ENCODE assay signal across 23 cellular contexts in genomic region chr2:26927221-26927620, GRCh38. TPM values are rescaled to one million over a fixed set of nuclear protein-coding genes. Genes with fewer than 3 reads are reported as not detected.
DNase-seq lines count a peak whose midpoint lies in the region; FAIRE-seq and TF ChIP-seq lines count a peak whose summit lies in the region.
"Had no signal": no experiment of that assay in that cellular context is flagged by ENCODE, and none has a peak within 500 bp of the region (broad histone marks: within the 10 kb centered on the region; RNA-seq: fewer than 3 reads in every experiment).

No MANE protein-coding gene starts in this region.

- no peak overlapping the region for H3K56ac ChIP-seq in H9 (ENCODE audit: insufficient read length, low read depth, low read length)

- H3K36me3 ChIP-seq in neuronal stem cell (replicated peaks in 1 of 2; ENCODE audit: control insufficient read depth in 2 of 2, insufficient read depth in 2 of 2, low read length in 2 of 2), result peaks cover 30 to 79% of the 10 kb centered on the region in 2 donors
- H3K36me3 ChIP-seq: BLaER1 treated with 17β-estradiol and CSF1 and Interleukin-3, amounts not matched to agents 10 nM and 100 nM had no signal

- peaks cover 16% of the 10 kb centered on the region for H3K27me3 Mint-ChIP-seq in H9 (ENCODE audit: low read depth)

- H3K36me3 Mint-ChIP-seq in H9 (ENCODE audit: insufficient read depth in 1 of 3, low read depth in 3 of 3), result no peaks in the 10 kb centered on the region; a peak in 2 of 7 replicates
- H3K36me3 Mint-ChIP-seq: CD8-positive, alpha-beta T cell had no signal

- no peak overlapping the region for H2BK12ac ChIP-seq in H9 (ENCODE audit: insufficient read length, low read depth, low read length)
- no peak overlapping the region for H2BK12ac ChIP-seq in neuronal stem cell (ENCODE audit: low read length)

- no CpG with 5 or more reads among the region's 9 CpGs for WGBS in H9 (ENCODE audit: extremely low coverage, insufficient read length, low lambda C conversion rate)
- no CpG with 5 or more reads among the region's 9 CpGs for WGBS in neuronal stem cell (ENCODE audit: extremely low coverage in 2 of 2, insufficient read length in 2 of 2, insufficient replicate concordance in 1 of 2), 2 donors

- H3K27ac ChIP-seq in H9 (ENCODE audit: insufficient read length, low read depth, low read length), result no peak overlapping the region
- H3K27ac ChIP-seq in neuronal stem cell (replicated peaks; ENCODE audit: low read length), result no peak overlapping the region
- H3K27ac ChIP-seq: 22Rv1; A549; BLaER1 treated with 17β-estradiol and CSF1 and Interleukin-3, amounts not matched to agents 10 nM and 100 nM; C4-2B had no signal

- H3K79me2 ChIP-seq in H9 (ENCODE audit: insufficient read depth, low read length), result no peaks in the 10 kb centered on the region

- H3K9me3 ChIP-seq in H9 (ENCODE audit: control insufficient read depth, low read depth, low read length) (no peaks in the 10 kb centered on the region), neuronal stem cell (replicated peaks in 1 of 2; ENCODE audit: control insufficient read depth in 2 of 2, insufficient read depth in 1 of 2, low read depth in 1 of 2, low read length in 2 of 2) (peaks cover 0 to 2% of the 10 kb centered on the region in 2 donors)
- H3K9me3 ChIP-seq: A549; BLaER1 treated with 17β-estradiol and CSF1 and Interleukin-3, amounts not matched to agents 10 nM and 100 nM; Caco-2 had no signal

- DNase-seq in activated CD8-positive, alpha-beta memory T cell treated with anti-CD3 and anti-CD28 coated beads for 24 hours, result peak; percentile 26
- no peak for DNase-seq in activated CD8-positive, alpha-beta memory T cell treated with anti-CD3 and anti-CD28 coated beads, Interleukin-2, amount 50 U/mL, for 4 hours
- peak; percentile 8 for DNase-seq in H9
- no peak for DNase-seq in neuronal stem cell (ENCODE audit: low spot score)
- no peak for DNase-seq in urothelium cell line (ENCODE audit: low spot score)
- no peak for DNase-seq in occipital lobe (lab: John Stamatoyannopoulos, UW)
- DNase-seq in foreskin fibroblast, result no peak
- DNase-seq: AML-193; Caco-2; Calu3; CD4-positive, alpha-beta T cell; CD8-positive, alpha-beta T cell; DMS79 treated with DMSO at 0.1 percent for 48 hours; GF-D8 had no signal

- H3K79me1 ChIP-seq in H9 (ENCODE audit: insufficient read depth, low read depth, low read length, poor library complexity, severe bottlenecking), result no peaks in the 10 kb centered on the region
- H3K79me1 ChIP-seq in neuronal stem cell (ENCODE audit: low read depth, low read length), result peaks cover 11% of the 10 kb centered on the region

- H3K9me3 Mint-ChIP-seq in H9, result no peaks in the 10 kb centered on the region
- H3K9me3 Mint-ChIP-seq: CD4-positive, alpha-beta T cell; CD8-positive, alpha-beta T cell had no signal

- H2AFZ ChIP-seq in H9 (ENCODE audit: low read length) (no peak overlapping the region), neuronal stem cell (ENCODE audit: low read length) (no peak overlapping the region)

- H3K4me1 ChIP-seq in H9 (ENCODE audit: insufficient read depth, low read length) (peaks cover 4% of the 10 kb centered on the region; the same call in 1 of the 2 replicates), neuronal stem cell (ENCODE audit: control insufficient read depth in 2 of 2, insufficient read depth in 1 of 2, low read depth in 1 of 2, low read length in 2 of 2) (peaks cover 15 to 28% of the 10 kb centered on the region in 2 donors)

- H4K91ac ChIP-seq in H9 (ENCODE audit: insufficient read length, low read depth, low read length) (no peak overlapping the region), neuronal stem cell (ENCODE audit: low read depth, low read length, poor library complexity) (no peak overlapping the region)

- H2AK5ac ChIP-seq in H9 (ENCODE audit: insufficient read length, low read length) (no peak overlapping the region), neuronal stem cell (ENCODE audit: low read depth, low read length) (no peak overlapping the region)

- H3K23ac ChIP-seq in H9 (ENCODE audit: insufficient read length, low read depth, low read length), result no peak overlapping the region
- H3K23ac ChIP-seq in neuronal stem cell (ENCODE audit: low read depth, low read length, poor library complexity), result peak overlapping the region; percentile 22

- H3K18ac ChIP-seq in H9 (ENCODE audit: insufficient read length, low read depth, low read length) (no peak overlapping the region), neuronal stem cell (ENCODE audit: low read length) (peak overlapping the region; percentile 48)

- H3K4me3 ChIP-seq in neuronal stem cell (ENCODE audit: low read length in 2 of 2) (no peak overlapping the region), foreskin fibroblast (ENCODE audit: low read depth in 1 of 2, low read length in 2 of 2) (no peak overlapping the region)
- H3K4me3 ChIP-seq: A549; BLaER1 treated with 17β-estradiol and CSF1 and Interleukin-3, amounts not matched to agents 10 nM and 100 nM had no signal

- no peak overlapping the region for H2BK20ac ChIP-seq in H9 (ENCODE audit: low read depth, low read length, poor library complexity, severe bottlenecking)

- H2BK15ac ChIP-seq in H9 (ENCODE audit: low read depth, low read length), result no peak overlapping the region
- no peak overlapping the region for H2BK15ac ChIP-seq in neuronal stem cell (ENCODE audit: low read length)

- H3K4ac ChIP-seq in H9 (ENCODE audit: low read depth, low read length), result no peak overlapping the region
- H3K4ac ChIP-seq in neuronal stem cell (ENCODE audit: low read length), result no peak overlapping the region

- H3K4me2 ChIP-seq in H9 (ENCODE audit: insufficient read depth, insufficient read length, low read length) (no peak overlapping the region), neuronal stem cell (ENCODE audit: insufficient read depth, low read length, poor library complexity, severe bottlenecking) (no peak overlapping the region)
- H3K4me2 ChIP-seq: A549; BLaER1 treated with 17β-estradiol and CSF1 and Interleukin-3, amounts not matched to agents 10 nM and 100 nM had no signal

- no peaks in the 10 kb centered on the region for H3K27me3 ChIP-seq in H9 (ENCODE audit: insufficient read depth, low read length)
- no peaks in the 10 kb centered on the region for H3K27me3 ChIP-seq in neuronal stem cell (ENCODE audit: control insufficient read depth in 3 of 3, insufficient read depth in 3 of 3, low read depth in 1 of 3, low read length in 3 of 3)
- H3K27me3 ChIP-seq: BLaER1 treated with 17β-estradiol and CSF1 and Interleukin-3, amounts not matched to agents 10 nM and 100 nM had no signal

- peaks cover 21 to 27% of the 10 kb centered on the region in 2 experiments for H3K4me1 Mint-ChIP-seq in H9
- H3K4me1 Mint-ChIP-seq: B cell had no signal

- no peak overlapping the region; a peak in 1 of 5 replicates for H3K4me3 Mint-ChIP-seq in H9
- H3K4me3 Mint-ChIP-seq: B cell; CD4-positive, alpha-beta T cell; CD8-positive, alpha-beta T cell had no signal

- H3K9ac ChIP-seq in H9 (ENCODE audit: extremely low read depth, insufficient read length, low read length), result no peak overlapping the region
- no peak overlapping the region for H3K9ac ChIP-seq in neuronal stem cell (ENCODE audit: low read depth, low read length, poor library complexity)
- H3K9ac ChIP-seq: BLaER1 treated with 17β-estradiol and CSF1 and Interleukin-3, amounts not matched to agents 10 nM and 100 nM had no signal

- H4K20me1 ChIP-seq in H9 (ENCODE audit: control insufficient read depth, insufficient read depth, insufficient read length), result no peaks in the 10 kb centered on the region
- H4K20me1 ChIP-seq: BLaER1 treated with 17β-estradiol and CSF1 and Interleukin-3, amounts not matched to agents 10 nM and 100 nM had no signal

- FAIRE-seq in urothelium cell line (lab: Jason Lieb, UNC), result peak; percentile 27
- FAIRE-seq: A549, D721Med, G401.6, GM12891, GM19239 had no signal

- H2BK5ac ChIP-seq in H9 (ENCODE audit: insufficient read length, low read length), result no peak overlapping the region
- H2BK5ac ChIP-seq in neuronal stem cell (ENCODE audit: low read length), result no peak overlapping the region

- H3T11ph ChIP-seq in H9 (ENCODE audit: low read length), result no peak overlapping the region

- no peak overlapping the region for H4K5ac ChIP-seq in H9 (ENCODE audit: insufficient read length, low read depth, low read length)

- H4K8ac ChIP-seq in H9 (replicated peaks; ENCODE audit: insufficient read length, low read depth, low read length) (no peak overlapping the region), neuronal stem cell (ENCODE audit: low read depth, low read length) (no peak overlapping the region)

- no peaks in the 10 kb centered on the region for H3K23me2 ChIP-seq in H9 (ENCODE audit: insufficient read length, low read depth, low read length, poor library complexity, severe bottlenecking)

- H3K14ac ChIP-seq in H9 (ENCODE audit: insufficient read depth, low read length) (no peak overlapping the region), neuronal stem cell (ENCODE audit: low read length) (no peak overlapping the region)

- H2BK120ac ChIP-seq in H9 (ENCODE audit: low read depth, low read length, poor library complexity, severe bottlenecking) (no peak overlapping the region), neuronal stem cell (ENCODE audit: low read depth, low read length) (no peak overlapping the region)

- no peak overlapping the region for H3K27ac Mint-ChIP-seq in H9
- H3K27ac Mint-ChIP-seq: B cell; CD4-positive, alpha-beta T cell; CD8-positive, alpha-beta T cell had no signal

- TF ChIP-seq CTCF in H9 (conservative IDR thresholded peaks at IDR 0.05), result no peak
- TF ChIP-seq CTCF in foreskin fibroblast (IDR thresholded peaks at IDR 0.05; ENCODE audit: low read depth, low read length), result no peak

RNA-seq across cellular contexts. Expression of gene MAPRE3, which starts 43.2 kb away (rescaled TPM):
- total RNA-seq in H9 (2021) (1.9 and 2.0 TPM in 2 replicates), occipital lobe (15.4 TPM)
- polyA plus RNA-seq in neuronal stem cell (2013, experiment 1 of 2), result 13.3 TPM
- polyA plus RNA-seq in neuronal stem cell (2013, experiment 2 of 2), result 13.3 TPM

Comparison
In these comparisons a context has a peak if more than half of its experiments do, and no peak if none do; other contexts are left out.
1. DNase-seq: peak in activated CD8-positive, alpha-beta memory T cell treated with anti-CD3 and anti-CD28 coated beads for 24 hours (single experiment) and H9 (single experiment); none in activated CD8-positive, alpha-beta memory T cell treated with anti-CD3 and anti-CD28 coated beads, Interleukin-2, amount 50 U/mL, for 4 hours (single experiment), neuronal stem cell (single experiment), urothelium cell line (single experiment), occipital lobe (single experiment) and foreskin fibroblast (0 of 2).